Comparison of ENCODE assay signal across 20 cellular contexts in the genomic region with DNA sequence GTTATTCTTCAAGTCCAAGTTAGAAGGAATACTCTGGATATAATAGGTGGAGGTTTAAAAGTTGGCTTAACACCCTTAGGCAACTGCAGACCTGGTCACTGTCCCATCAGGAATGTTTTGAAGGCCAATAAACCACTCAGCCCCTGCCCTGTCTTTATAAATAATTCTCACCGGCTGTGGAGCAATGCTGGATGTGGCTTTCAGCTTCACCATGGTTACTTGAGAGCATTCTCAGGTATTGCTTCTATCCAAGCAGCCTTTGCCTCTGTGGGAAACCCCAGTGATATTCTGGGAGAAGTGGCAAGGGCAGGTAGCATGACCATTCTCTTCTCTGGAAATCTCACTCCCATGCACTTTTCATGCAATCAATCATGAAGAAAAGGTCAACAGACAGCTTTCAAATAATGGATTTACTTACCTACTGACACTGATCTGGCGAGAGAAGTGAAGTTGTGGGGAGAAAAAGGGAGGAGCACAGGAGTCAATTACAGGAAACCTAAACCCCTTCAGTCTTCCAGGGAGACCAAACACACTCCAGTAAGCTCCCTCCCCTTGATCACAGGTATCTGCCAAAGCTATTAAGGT. TPM values are rescaled to one million over a fixed set of nuclear protein-coding genes. Genes with fewer than 3 reads are reported as not detected.
DNase-seq lines count a peak whose midpoint lies in the region; ATAC-seq and TF ChIP-seq lines count a peak whose summit lies in the region.
"Had no signal": no experiment of that assay in that cellular context is flagged by ENCODE, and none has a peak within 500 bp of the region (broad histone marks: within the 10 kb centered on the region; RNA-seq: fewer than 3 reads in every experiment).

No MANE protein-coding gene starts in this region.

- H3K79me2 ChIP-seq in neural progenitor cell (ENCODE audit: low read depth), result no peaks in the 10 kb centered on the region

- no peaks in the 10 kb centered on the region for H3F3A ChIP-seq in neural progenitor cell (ENCODE audit: low read depth)

- peaks cover 37% of the 10 kb centered on the region for H3K36me3 Mint-ChIP-seq in neural progenitor cell
- H3K36me3 Mint-ChIP-seq: IgD-negative memory B cell had no signal

- H3K4me3 ChIP-seq in neural progenitor cell, result no peak overlapping the region
- H3K4me3 ChIP-seq: A549, GM12878, GM23338 had no signal

- CTCF ChIA-PET in HEK293T (lab: Yijun Ruan, JAX), result interaction anchor here (1.6 kb wide), 1 partner anchor 11 kb away, joined by 4 read pairs; no protein-coding TSS in a partner anchor

- H3K4me1 ChIP-seq in neural progenitor cell, result no peaks in the 10 kb centered on the region
- H3K4me1 ChIP-seq: A549, Caco-2 had no signal

- no peak overlapping the region for H3K4me2 ChIP-seq in neural progenitor cell
- H3K4me2 ChIP-seq: A549, GM23338 had no signal

- no peak overlapping the region for H3K27ac ChIP-seq in neural progenitor cell
- H3K27ac ChIP-seq: A549, C4-2B had no signal

- no peak overlapping the region for H2AFZ ChIP-seq in neural progenitor cell (replicated peaks)
- H2AFZ ChIP-seq: GM23338 had no signal

- H3K27ac Mint-ChIP-seq in neural progenitor cell, result peak overlapping the region; percentile 14
- H3K27ac Mint-ChIP-seq: CD4-positive, alpha-beta T cell; GM23338; IgD-negative memory B cell had no signal

- peaks cover 4% of the 10 kb centered on the region for H3K9me3 Mint-ChIP-seq in neural progenitor cell
- H3K9me3 Mint-ChIP-seq: CD4-positive, alpha-beta T cell; GM23338 had no signal

- H3K9ac ChIP-seq in neural progenitor cell, result no peak overlapping the region

- no peaks in the 10 kb centered on the region for H3K9me3 ChIP-seq in neural progenitor cell (ENCODE audit: low read depth)
- H3K9me3 ChIP-seq: A549, Caco-2 had no signal

- POLR2A ChIA-PET in HEK293T (lab: Yijun Ruan, JAX), result no interaction called here

- no peaks in the 10 kb centered on the region for H3K27me3 ChIP-seq in neural progenitor cell

- no peak for TF ChIP-seq CTCF in neural progenitor cell (IDR thresholded peaks at IDR 0.05)

- DNase-seq in DMS53 (lab: John Stamatoyannopoulos, UW) (peak; percentile 31), DMS53 treated with DMSO at 0.1 percent for 48 hours (lab: John Stamatoyannopoulos, UW; ENCODE audit: unreplicated experiment) (no peak), HEK293T (ENCODE audit: extremely low spot score) (no peak), islet precursor cell (peak; percentile 72), neural progenitor cell (ENCODE audit: low spot score) (no peak), T-helper 9 cell (no peak), hippocampal formation (lab: John Stamatoyannopoulos, UW) (no peak)
- DNase-seq: AML-193; Caco-2; CD4-positive, alpha-beta T cell; DMS79 treated with DMSO at 0.1 percent for 48 hours; HCEC 1CT had no signal

- no peak for ATAC-seq in GM21447 (IDR thresholded peaks at IDR 0.05; ENCODE audit: unreplicated experiment)
- ATAC-seq: A549, GM12878, GM23338, HepG2 had no signal

- H3K36me3 ChIP-seq in neural progenitor cell, result no peaks in the 10 kb centered on the region

- no peaks in the 10 kb centered on the region for H3K27me3 Mint-ChIP-seq in neural progenitor cell (ENCODE audit: insufficient read depth, low read depth)
- H3K27me3 Mint-ChIP-seq: CD4-positive, alpha-beta T cell; IgD-negative memory B cell had no signal

- peaks cover 12% of the 10 kb centered on the region for H3K4me1 Mint-ChIP-seq in neural progenitor cell
- H3K4me1 Mint-ChIP-seq: GM23338, IgD-negative memory B cell had no signal

- no peak overlapping the region for H3K4me3 Mint-ChIP-seq in neural progenitor cell
- H3K4me3 Mint-ChIP-seq: CD4-positive, alpha-beta T cell; GM23338; IgD-negative memory B cell had no signal

- H4K20me1 ChIP-seq in neural progenitor cell (ENCODE audit: low read depth), result no peaks in the 10 kb centered on the region

TF ChIP-seq in HEK293T, 16 proteins besides CTCF, POLR2A, EP300 and RAD21:
- TF ChIP-seq HDGF (IDR thresholded peaks at IDR 0.05; ENCODE audit: borderline replicate concordance) (no peak), PKNOX1 (IDR thresholded peaks at IDR 0.05) (peak; percentile 47; the same call in 1 of the 2 replicates)

RNA-seq across cellular contexts. Expression of gene UNC5C, which starts 49.5 kb away (rescaled TPM):
- total RNA-seq in neural progenitor cell (ENCODE audit: low replicate concordance), result 0.15 and 0.39 TPM in 2 replicates
- total RNA-seq: Caco-2; CD4-positive, alpha-beta T cell; G401; HepG2 had no signal

Comparison
In these comparisons a context has a peak if more than half of its experiments do, and no peak if none do; other contexts are left out.
1. DNase-seq: peak in DMS53 (single experiment) and islet precursor cell (single experiment); none in DMS53 treated with DMSO at 0.1 percent for 48 hours (single experiment), HEK293T (single experiment), neural progenitor cell (single experiment), T-helper 9 cell (single experiment) and hippocampal formation (0 of 2).